Comparison of ENCODE assay signal across 8 cellular contexts in the genomic region with DNA sequence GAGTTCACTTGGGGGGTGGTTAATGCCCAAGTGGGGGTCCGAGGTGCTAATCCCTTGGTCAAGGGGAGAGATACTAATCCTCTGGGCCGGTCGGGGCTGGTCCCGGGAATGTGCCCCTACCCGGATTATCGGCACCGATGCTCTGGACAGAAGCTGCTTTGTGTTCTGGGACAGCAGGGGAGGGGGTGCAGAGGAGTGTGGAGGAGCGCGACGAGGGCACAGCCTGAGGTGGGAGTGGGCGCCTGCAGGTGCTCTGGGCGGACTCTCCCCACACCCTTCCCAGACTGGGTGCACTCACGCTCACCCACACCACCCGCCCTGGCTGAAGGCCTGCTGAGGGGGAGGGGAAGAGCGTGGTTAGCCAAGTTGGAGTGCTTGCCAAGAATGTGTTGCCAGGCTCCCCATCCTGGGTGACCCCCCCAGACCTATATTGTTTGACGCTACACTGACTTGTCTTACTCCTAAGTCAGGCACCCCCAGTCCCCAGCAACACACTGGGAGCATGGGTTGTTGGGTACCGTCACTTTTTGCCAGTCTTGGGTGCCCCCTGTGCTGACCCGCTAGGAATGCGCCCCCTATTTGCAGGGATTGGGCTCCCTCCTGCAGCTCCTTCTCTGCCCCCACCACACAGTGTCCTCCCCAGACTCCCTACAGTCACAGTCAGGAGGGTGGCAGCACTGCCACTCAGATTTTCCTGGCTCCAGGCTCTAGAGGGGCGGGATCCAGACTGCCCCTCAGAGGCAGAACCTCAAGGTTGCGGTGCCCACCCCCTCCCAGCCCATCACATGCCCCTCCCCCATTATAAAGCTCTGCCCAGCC. TPM values are rescaled to one million over a fixed set of nuclear protein-coding genes. Genes with fewer than 3 reads are reported as not detected.
DNase-seq lines count a peak whose midpoint lies in the region; ATAC-seq and TF ChIP-seq lines count a peak whose summit lies in the region.

No MANE protein-coding gene starts in this region.

- WGBS in psoas muscle, 3 donors = 17 to 25% (median 18%) methylated on average over 21 of the region's 21 CpGs

- H3K4me1 ChIP-seq in psoas muscle = peaks cover 34% of the 10 kb centered on the region

- H3K36me3 ChIP-seq in psoas muscle (ENCODE audit: insufficient read depth in 1 of 2, low read depth in 1 of 2) = peaks cover 5 to 18% of the 10 kb centered on the region in 2 donors

- no peaks in the 10 kb centered on the region for H3K9me3 ChIP-seq in psoas muscle

- peak overlapping the region; percentile 85 for H3K4me3 ChIP-seq in psoas muscle

- no peaks in the 10 kb centered on the region for H3K27me3 ChIP-seq in psoas muscle (ENCODE audit: insufficient read depth in 3 of 3, low read length in 2 of 3)

- intact Hi-C loops in psoas muscle (cut with DNase I) = no loop called here

- no peak for TF ChIP-seq CTCF in psoas muscle (IDR thresholded peaks at IDR 0.05)

- DNase-seq in COR-L47 (lab: John Stamatoyannopoulos, UW) (peak; percentile 65), HT-29 (ENCODE audit: low spot score) (peak; percentile 89), glomerular visceral epithelial cell (ENCODE audit: extremely low spot score) (peak; percentile 78), psoas muscle (no peak), ureter (ENCODE audit: low spot score) (no peak), retina (no peak), GOT3 (lab: John Stamatoyannopoulos, UW) (no peak)
- peak; percentile 40 to 53 for DNase-seq in activated T-cell treated with anti-CD3 and anti-CD28 coated beads, Interleukin-2, amount 50 U/mL, for 48 hours

- no peak for ATAC-seq in psoas muscle

- peak overlapping the region; percentile 99 for H3K27ac ChIP-seq in psoas muscle

RNA-seq across cellular contexts. Expression of a gene that starts 1.2 kb away (rescaled TPM):
- total RNA-seq in HT-29 (2014; rRNA removed; shearing (Covaris generic)) = 851 and 1,005 TPM in 2 replicates
- 10 to 100 TPM; 26.5 to 36.0 (median 31.3) TPM for total RNA-seq in psoas muscle
- 10 to 100 TPM; 26.9 to 39.8 (median 33.5) TPM for polyA plus RNA-seq in psoas muscle
- total RNA-seq in ureter = 74.2 TPM

RNA-seq across cellular contexts. Expression of a gene that starts 2.9 kb away (rescaled TPM):
- 43.6 and 62.6 TPM in 2 replicates for total RNA-seq in HT-29 (2014; rRNA removed; shearing (Covaris generic))
- 1 to 10 TPM; 3.8 to 6.4 (median 5.4) TPM for total RNA-seq in psoas muscle
- 10 to 100 TPM in 1 of 3 donors, 1 to 10 TPM in 2; 5.7 to 15.2 (median 6.2) TPM for polyA plus RNA-seq in psoas muscle
- 5.5 TPM for total RNA-seq in ureter

RNA-seq across cellular contexts. Expression of a gene that starts 12.3 kb away (rescaled TPM):
- total RNA-seq in HT-29 (2014; rRNA removed; shearing (Covaris generic)) = 1.5 and 2.2 TPM in 2 replicates
- total RNA-seq in psoas muscle (1 to 10 TPM; 2.1 to 6.2 (median 3.9) TPM), ureter (0.34 TPM)
- 1 to 10 TPM; 1.8 to 5.0 (median 1.8) TPM for polyA plus RNA-seq in psoas muscle

RNA-seq across cellular contexts. Expression of a gene that starts 20.0 kb away (rescaled TPM):
- total RNA-seq in HT-29 (2014; rRNA removed; shearing (Covaris generic)) = 265 and 300 TPM in 2 replicates
- total RNA-seq in psoas muscle (100 to 1,000 TPM in 3 of 4 donors, 10 to 100 TPM in 1; 87.1 to 126 (median 111) TPM), ureter (91.7 TPM)
- 100 to 1,000 TPM; 132 to 194 (median 151) TPM for polyA plus RNA-seq in psoas muscle

RNA-seq across cellular contexts. Expression of a gene that starts 22.7 kb away (rescaled TPM):
- total RNA-seq in HT-29 (2014; rRNA removed; shearing (Covaris generic)) = 258 and 264 TPM in 2 replicates
- 10 to 100 TPM; 41.7 to 55.5 (median 44.4) TPM for total RNA-seq in psoas muscle
- 100 to 1,000 TPM in 1 of 3 donors, 10 to 100 TPM in 2; 76.9 to 121 (median 85.3) TPM for polyA plus RNA-seq in psoas muscle
- total RNA-seq in ureter = 24.9 TPM

Comparison
In these comparisons a context has a peak if more than half of its experiments do, and no peak if none do; other contexts are left out.
1. DNase-seq: peak in COR-L47 (single experiment), HT-29 (single experiment), activated T-cell treated with anti-CD3 and anti-CD28 coated beads, Interleukin-2, amount 50 U/mL, for 48 hours (2 of 2) and glomerular visceral epithelial cell (single experiment); none in psoas muscle (0 of 2), ureter (single experiment), retina (single experiment) and GOT3 (single experiment).
2. RNA of a gene that starts 1.2 kb away (total RNA-seq): 851 to 1,005 TPM in HT-29; 74.2 TPM in ureter (single experiment) and 26.5 to 36.0 TPM in psoas muscle; every median in the first group is over 10 times any median in the second.